Comparison of ENCODE assay signal across 8 cellular contexts in genomic region chr11:2383823-2384722, GRCh38. TPM values are rescaled to one million over a fixed set of nuclear protein-coding genes. Genes with fewer than 3 reads are reported as not detected.
DNase-seq lines count a peak whose midpoint lies in the region; ATAC-seq and TF ChIP-seq lines count a peak whose summit lies in the region.

No MANE protein-coding gene starts in this region.

- H3K27ac ChIP-seq in GM23338 (ENCODE audit: low read depth) = no peak overlapping the region
- H3K27ac ChIP-seq in subcutaneous abdominal adipose tissue (ENCODE audit: low read depth, low read length) = peak overlapping the region; percentile 99

- H3K9me3 Mint-ChIP-seq in GM23338 (no peaks in the 10 kb centered on the region), activated B cell treated with CpG ODN at 0.5 μM for 24 hours (no peaks in the 10 kb centered on the region)

- TF ChIP-seq CTCF in GM23338 (conservative IDR thresholded peaks at IDR 0.05; ENCODE audit: low read depth in 2 of 2) (no peak), activated B cell treated with CpG ODN at 0.5 μM for 24 hours (IDR thresholded peaks at IDR 0.05) (no peak)

- 0 out of 2 replicates have a peak overlapping the region, but pooled peaks have one; percentile 57 for H3K4me2 ChIP-seq in GM23338

- H3K36me3 Mint-ChIP-seq in GM23338 (ENCODE audit: low read depth) (no peaks in the 10 kb centered on the region; the same call in 2 of the 3 replicates), activated B cell treated with CpG ODN at 0.5 μM for 24 hours (ENCODE audit: low read depth) (peaks cover 3% of the 10 kb centered on the region)

- no peaks in the 10 kb centered on the region for H3K9me2 ChIP-seq in GM23338 (ENCODE audit: insufficient read depth)

- 0 out of 2 replicates have a peak overlapping the region, but pooled peaks have one; percentile 17 for H3K4me3 ChIP-seq in GM23338
- peak overlapping the region in 4 of 5 donors; percentile 26 to 44 (median 31) for H3K4me3 ChIP-seq in subcutaneous abdominal adipose tissue (ENCODE audit: low read depth in 1 of 5, low read length in 5 of 5)

- peak overlapping the region in 3 of 5 donors; percentile 43 to 75 (median 66) for H3K9ac ChIP-seq in subcutaneous abdominal adipose tissue (ENCODE audit: low read length in 5 of 5)

- H3K36me3 ChIP-seq in GM23338 (ENCODE audit: insufficient read depth) (no peaks in the 10 kb centered on the region), subcutaneous abdominal adipose tissue (ENCODE audit: control insufficient read depth in 5 of 5, insufficient read depth in 5 of 5, low read length in 5 of 5) (peaks cover 0 to 20% (median 16%) of the 10 kb centered on the region in 5 donors)

- CTCF ChIA-PET in activated B cell treated with CpG ODN at 0.5 μM for 24 hours (lab: Charles Lee) = interaction anchor here (1.0 to 2.1 kb wide), 2 partner anchors 78 to 80 kb away, joined by 3 to 6 read pairs; no protein-coding TSS in a partner anchor

- intact Hi-C loops in activated B cell treated with CpG ODN at 0.5 μM for 24 hours (cut with micrococcal nuclease) = loop anchor here (5.0 kb wide), 2 partner anchors 117 to 532 kb away; partner anchors contain the start of gene LSP1

- H4K20me1 ChIP-seq in GM23338 (replicated peaks; ENCODE audit: insufficient read depth) = peaks cover 43% of the 10 kb centered on the region

- H3K4me3 Mint-ChIP-seq in GM23338 (no peak overlapping the region), activated B cell treated with CpG ODN at 0.5 μM for 24 hours (peak overlapping the region; percentile 82)

- H3K79me2 ChIP-seq in GM23338 (replicated peaks; ENCODE audit: insufficient read depth) = peaks cover 90% of the 10 kb centered on the region

- DNase-seq in GM23338 (ENCODE audit: low spot score) (peak; percentile 69), activated B cell treated with CpG ODN at 0.5 μM for 24 hours (peak; percentile 59), hippocampal formation (lab: John Stamatoyannopoulos, UW) (peak; percentile 28 to 34), NCI-H1417 treated with DMSO at 0.1 percent for 48 hours (lab: John Stamatoyannopoulos, UW) (no peak), NCI-H524 treated with DMSO at 0.1 percent for 48 hours (lab: John Stamatoyannopoulos, UW) (no peak), DMS153 (lab: John Stamatoyannopoulos, UW) (no peak), NCI-H524 (lab: John Stamatoyannopoulos, UW) (no peak)

- H3K9me3 ChIP-seq in subcutaneous abdominal adipose tissue (ENCODE audit: control insufficient read depth in 5 of 5, low read length in 5 of 5) = no peaks in the 10 kb centered on the region

- H3K4me1 Mint-ChIP-seq in GM23338 (peaks cover 19% of the 10 kb centered on the region), activated B cell treated with CpG ODN at 0.5 μM for 24 hours (peaks cover 93% of the 10 kb centered on the region)

- ATAC-seq in GM23338 (peak; percentile 52), activated B cell treated with CpG ODN at 0.5 μM for 24 hours (ENCODE audit: low read depth) (peak; percentile 39)

- H3K27me3 ChIP-seq in GM23338 (ENCODE audit: insufficient read depth) (no peaks in the 10 kb centered on the region), subcutaneous abdominal adipose tissue (ENCODE audit: control insufficient read depth in 5 of 5, insufficient read depth in 4 of 5, low read length in 5 of 5) (no peaks in the 10 kb centered on the region)

- H3K4me1 ChIP-seq in GM23338 (ENCODE audit: insufficient read depth) (peaks cover 5% of the 10 kb centered on the region; the same call in 1 of the 2 replicates), subcutaneous abdominal adipose tissue (ENCODE audit: control insufficient read depth in 5 of 5, insufficient read depth in 5 of 5, low read length in 5 of 5) (peaks cover 33 to 95% (median 94%) of the 10 kb centered on the region in 5 donors)

- no peak overlapping the region for H2AFZ ChIP-seq in GM23338

- H3K27me3 Mint-ChIP-seq in GM23338 (ENCODE audit: insufficient read depth, low read depth, poor library complexity) (peaks cover 6% of the 10 kb centered on the region), activated B cell treated with CpG ODN at 0.5 μM for 24 hours (no peaks in the 10 kb centered on the region)

- H3K27ac Mint-ChIP-seq in GM23338 = no peak overlapping the region
- peak overlapping the region; percentile 91 for H3K27ac Mint-ChIP-seq in activated B cell treated with CpG ODN at 0.5 μM for 24 hours

- H3F3A ChIP-seq in GM23338 (replicated peaks; ENCODE audit: low read depth) = no peaks in the 10 kb centered on the region

- POLR2A ChIA-PET in activated B cell treated with CpG ODN at 0.5 μM for 24 hours (lab: Charles Lee) = interaction anchor here (0.6 to 8.5 kb wide), 8 partner anchors 7 to 809 kb away, joined by 4 to 91 read pairs (median 6); partner anchors contain the start of genes C11orf21, CD81, LSP1 and TSPAN32

TF ChIP-seq in GM23338, 12 proteins besides CTCF, POLR2A, EP300 and RAD21 (continues in another document):
- TF ChIP-seq ZNF462 (CRISPR knock-in tag; IDR thresholded peaks at IDR 0.05) (no peak), JUNB (IDR thresholded peaks at IDR 0.05; ENCODE audit: unreplicated experiment) (no peak), STAT1 (IDR thresholded peaks at IDR 0.05; ENCODE audit: unreplicated experiment) (no peak), ZNF331 (CRISPR knock-in tag; IDR thresholded peaks at IDR 0.05; ENCODE audit: low read depth) (no peak), CREB1 (CRISPR knock-in tag; IDR thresholded peaks at IDR 0.05; ENCODE audit: low read depth) (no peak), NANOG (IDR thresholded peaks at IDR 0.05; ENCODE audit: borderline replicate concordance) (no peak)

RNA-seq across cellular contexts. Expression of gene CD81, which starts 7.0 kb away (rescaled TPM):
- 290 and 346 TPM in 2 replicates for total RNA-seq in GM23338 (2014; rRNA removed; shearing (Covaris generic))
- 88.6 and 95.5 TPM in 2 replicates for polyA plus RNA-seq in GM23338 (2016; fragmentation: Nextera tagmentation; extraction: Ambion mirVana)
- 130 and 132 TPM in 2 replicates for total RNA-seq in activated B cell treated with CpG ODN at 0.5 μM for 24 hours

RNA-seq across cellular contexts. Expression of gene TSSC4, which starts 16.5 kb away (rescaled TPM):
- total RNA-seq in GM23338 (2014; rRNA removed; shearing (Covaris generic)) = 27.7 and 44.3 TPM in 2 replicates
- 27.5 and 31.3 TPM in 2 replicates for polyA plus RNA-seq in GM23338 (2016; fragmentation: Nextera tagmentation; extraction: Ambion mirVana)
- total RNA-seq in activated B cell treated with CpG ODN at 0.5 μM for 24 hours = 59.4 and 59.7 TPM in 2 replicates

Comparison
In these comparisons a context has a peak if more than half of its experiments do, and no peak if none do; other contexts are left out.
1. DNase-seq: peak in GM23338 (single experiment), activated B cell treated with CpG ODN at 0.5 μM for 24 hours (single experiment) and hippocampal formation (2 of 2); none in NCI-H1417 treated with DMSO at 0.1 percent for 48 hours (single experiment), NCI-H524 treated with DMSO at 0.1 percent for 48 hours (single experiment), DMS153 (single experiment) and NCI-H524 (0 of 2).